In genomic region chr22:18962308-18962635, GRCh38 we compare ENCODE assay signal across 26 cellular contexts. TPM values are rescaled to one million over a fixed set of nuclear protein-coding genes. Genes with fewer than 3 reads are reported as not detected.
"Had no signal": no experiment of that assay in that cellular context is flagged by ENCODE, and none has a peak within 500 bp of the region (broad histone marks: within the 10 kb centered on the region; RNA-seq: fewer than 3 reads in every experiment).

No MANE protein-coding gene starts in this region.

- H3K4me1 Mint-ChIP-seq: IgD-negative memory B cell had no signal

- H3K36me3 ChIP-seq: SJCRH30 had no signal

- H3K4me1 ChIP-seq: SJCRH30 had no signal

- H3K9ac ChIP-seq: KMS-11 had no signal

- ATAC-seq: K562, Right ventricle myocardium inferior, SK-N-SH treated with all-trans-retinoic acid at 6 μM for 48 hours had no signal

- H3K4me2 ChIP-seq: KMS-11 had no signal

- H3K4me3 ChIP-seq: K562, SJCRH30 had no signal

- H3K4me3 Mint-ChIP-seq: IgD-negative memory B cell had no signal

- H3K27me3 ChIP-seq: SJCRH30 had no signal

- H3K9me3 Mint-ChIP-seq: IgD-negative memory B cell had no signal

- FAIRE-seq: HTR-8/SVneo, K562, RCC 7860 had no signal

- H3K9me3 ChIP-seq: SJCRH30 had no signal

- DNase-seq: Kasumi-1, MM.1S, NCI-H1092 treated with DMSO at 0.1 percent for 48 hours, NCI-H1436, NCI-H187, NCI-H2029, NCI-H2081 treated with DMSO at 0.1 percent for 48 hours, NCI-H2171, NCI-H226, NCI-H446, NCI-H510A, NCI-H524 treated with DMSO at 0.1 percent for 48 hours, NCI-H69, NCI-H774, SHP77 treated with DMSO at 0.1 percent for 48 hours, SJCRH30 had no signal

- H3K27ac ChIP-seq: HL-60, KMS-11, RWPE1, SJCRH30 had no signal

- H3K27ac Mint-ChIP-seq: IgD-negative memory B cell had no signal

- H3K36me3 Mint-ChIP-seq: IgD-negative memory B cell had no signal

RNA-seq across cellular contexts. Expression of gene PRODH, which starts 26.2 kb away (rescaled TPM):
- total RNA-seq: K562, M059J had no signal
- polyA plus RNA-seq: IgD-negative memory B cell had no signal
